1 cellular context compared by ENCODE assay signal in genomic region chr4:32140636-32141035, GRCh38.
TF ChIP-seq lines count a peak whose summit lies in the region.

No MANE protein-coding gene starts in this region.

TF ChIP-seq in WTC11, 78 proteins besides CTCF, POLR2A, EP300 and RAD21 (continued from another document):
- TF ChIP-seq PRDM15 (CRISPR knock-in tag; IDR thresholded peaks at IDR 0.05), result no peak
- no peak for TF ChIP-seq NR3C1 (CRISPR knock-in tag; conservative IDR thresholded peaks at IDR 0.05; ENCODE audit: low read depth)
- TF ChIP-seq ZNF219 (CRISPR knock-in tag; IDR thresholded peaks at IDR 0.05; ENCODE audit: borderline replicate concordance), result no peak
- TF ChIP-seq NFATC4 (CRISPR knock-in tag; IDR thresholded peaks at IDR 0.05), result no peak
- no peak for TF ChIP-seq GTF2I (CRISPR knock-in tag; conservative IDR thresholded peaks at IDR 0.05)
- no peak for TF ChIP-seq JAZF1 (CRISPR knock-in tag; IDR thresholded peaks at IDR 0.05)
